6 cellular contexts compared by ENCODE assay signal in the genomic region with DNA sequence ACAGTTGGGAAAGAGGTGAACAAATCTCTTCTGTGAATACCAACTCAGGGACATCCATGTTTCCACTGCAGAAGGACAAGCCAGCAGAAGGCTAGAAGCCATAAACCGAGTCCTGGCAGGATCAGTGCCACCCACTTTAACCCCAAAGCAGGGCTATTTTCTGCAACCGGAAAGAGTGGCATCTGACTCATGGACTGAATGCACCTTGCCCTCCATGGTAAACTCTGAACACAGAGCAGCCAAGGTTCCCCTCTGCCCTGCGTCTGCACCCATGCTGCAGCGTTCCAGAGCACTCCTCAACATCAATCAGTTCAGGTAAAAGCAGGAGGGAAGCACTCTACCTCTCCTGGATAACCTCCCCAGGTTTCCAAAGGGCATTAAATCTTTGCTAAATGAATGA. TPM values are rescaled to one million over a fixed set of nuclear protein-coding genes. Genes with fewer than 3 reads are reported as not detected.
DNase-seq lines count a peak whose midpoint lies in the region; ATAC-seq and TF ChIP-seq lines count a peak whose summit lies in the region.

No MANE protein-coding gene starts in this region.

- H3K9me3 Mint-ChIP-seq in activated T-cell treated with anti-CD3 and anti-CD28 coated beads, Interleukin-2, amount 50 U/mL, for 24 hours = no peaks in the 10 kb centered on the region

- peak overlapping the region; percentile 97 for H3K27ac Mint-ChIP-seq in activated T-cell treated with anti-CD3 and anti-CD28 coated beads, Interleukin-2, amount 50 U/mL, for 24 hours

- no peaks in the 10 kb centered on the region for H3K9me3 ChIP-seq in HUES6 (ENCODE audit: control insufficient read depth, insufficient read depth, low read depth, low read length)
- no peaks in the 10 kb centered on the region for H3K9me3 ChIP-seq in liver (ENCODE audit: control insufficient read depth in 4 of 4, low read length in 3 of 4)

- no peaks in the 10 kb centered on the region for H3K27me3 Mint-ChIP-seq in activated T-cell treated with anti-CD3 and anti-CD28 coated beads, Interleukin-2, amount 50 U/mL, for 24 hours

- peak overlapping the region; percentile 79 for H3K9ac ChIP-seq in HUES6 (ENCODE audit: low read length)
- peak overlapping the region; percentile 91 to 95 for H3K9ac ChIP-seq in liver (ENCODE audit: low read depth in 1 of 2, low read length in 2 of 2)

- DNase-seq in activated T-cell treated with anti-CD3 and anti-CD28 coated beads, Interleukin-2, amount 50 U/mL, for 24 hours = peak; percentile 52
- DNase-seq in GM20000 (ENCODE audit: low spot score) = no peak

- H3K4me3 Mint-ChIP-seq in activated T-cell treated with anti-CD3 and anti-CD28 coated beads, Interleukin-2, amount 50 U/mL, for 24 hours = peak overlapping the region; percentile 95

- peaks cover 40% of the 10 kb centered on the region for H3K4me1 Mint-ChIP-seq in activated T-cell treated with anti-CD3 and anti-CD28 coated beads, Interleukin-2, amount 50 U/mL, for 24 hours (ENCODE audit: low read depth)

- H3K4me3 ChIP-seq in HUES6 (ENCODE audit: low read depth, low read length) = peak overlapping the region; percentile 91
- H3K4me3 ChIP-seq in liver (ENCODE audit: low read depth in 1 of 3, low read length in 3 of 3) = peak overlapping the region; percentile 71 to 95 (median 79)

- no peak for ATAC-seq in GM21786 (IDR thresholded peaks at IDR 0.05; ENCODE audit: unreplicated experiment)
- no peak for ATAC-seq in GM21825 (IDR thresholded peaks at IDR 0.05; ENCODE audit: unreplicated experiment)

- H3K27ac ChIP-seq in HUES6 (ENCODE audit: low read depth, low read length) (peak overlapping the region; percentile 71; the same call in 1 of the 2 replicates), liver (ENCODE audit: low read depth in 1 of 2, low read length in 2 of 2) (peak overlapping the region; percentile 96)

- H3K4me1 ChIP-seq in HUES6 (ENCODE audit: control insufficient read depth, insufficient read depth, low read length) (peaks cover 10% of the 10 kb centered on the region), liver (ENCODE audit: control insufficient read depth in 4 of 4, insufficient read depth in 4 of 4, low read length in 3 of 4) (peaks cover 5 to 26% (median 22%) of the 10 kb centered on the region in 4 donors)

- peaks cover 18% of the 10 kb centered on the region for H3K36me3 ChIP-seq in HUES6 (ENCODE audit: control insufficient read depth, insufficient read depth, low read length)
- no peaks in the 10 kb centered on the region for H3K36me3 ChIP-seq in liver (ENCODE audit: control insufficient read depth in 4 of 4, insufficient read depth in 3 of 4, low read depth in 1 of 4, low read length in 3 of 4)

- no peak for TF ChIP-seq CTCF in liver (IDR thresholded peaks at IDR 0.05; ENCODE audit: low read depth, low read length, missing input control)
- no peak for TF ChIP-seq CTCF in GM20000 (IDR thresholded peaks at IDR 0.05; ENCODE audit: extremely low read depth, missing control alignments)

- no peak for TF ChIP-seq RAD21 in liver (IDR thresholded peaks at IDR 0.05)

- WGBS in liver = 20% methylated on average over 4 of the region's 4 CpGs

- H3K27me3 ChIP-seq in HUES6 (ENCODE audit: control insufficient read depth, insufficient read depth, low read length) (no peaks in the 10 kb centered on the region), liver (ENCODE audit: control insufficient read depth in 4 of 4, insufficient read depth in 4 of 4, low read length in 3 of 4) (no peaks in the 10 kb centered on the region)

- peaks cover 40% of the 10 kb centered on the region for H3K36me3 Mint-ChIP-seq in activated T-cell treated with anti-CD3 and anti-CD28 coated beads, Interleukin-2, amount 50 U/mL, for 24 hours (ENCODE audit: low read depth)

TF ChIP-seq in liver, 16 proteins besides CTCF, POLR2A, EP300 and RAD21:
- TF ChIP-seq NR2F2 (IDR thresholded peaks at IDR 0.05) = no peak
- peak; percentile 43 for TF ChIP-seq YY1 (IDR thresholded peaks at IDR 0.05)
- TF ChIP-seq, protein P1, sequence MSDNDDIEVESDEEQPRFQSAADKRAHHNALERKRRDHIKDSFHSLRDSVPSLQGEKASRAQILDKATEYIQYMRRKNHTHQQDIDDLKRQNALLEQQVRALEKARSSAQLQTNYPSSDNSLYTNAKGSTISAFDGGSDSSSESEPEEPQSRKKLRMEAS (IDR thresholded peaks at IDR 0.05) = no peak
- TF ChIP-seq, protein P2, sequence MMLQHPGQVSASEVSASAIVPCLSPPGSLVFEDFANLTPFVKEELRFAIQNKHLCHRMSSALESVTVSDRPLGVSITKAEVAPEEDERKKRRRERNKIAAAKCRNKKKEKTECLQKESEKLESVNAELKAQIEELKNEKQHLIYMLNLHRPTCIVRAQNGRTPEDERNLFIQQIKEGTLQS (IDR thresholded peaks at IDR 0.05) = no peak
- no peak for TF ChIP-seq EGR1 (IDR thresholded peaks at IDR 0.05; ENCODE audit: low read depth in 2 of 2)
- no peak for TF ChIP-seq GABPA (IDR thresholded peaks at IDR 0.05 in 1 of 2, conservative IDR thresholded peaks at IDR 0.05 in 1 of 2)
- peak; percentile 61 for TF ChIP-seq SP1 (IDR thresholded peaks at IDR 0.05)
- peak; percentile 42 for TF ChIP-seq HNF4G (IDR thresholded peaks at IDR 0.05)
- peak; percentile 64 to 77 for TF ChIP-seq RXRA (IDR thresholded peaks at IDR 0.05)
- TF ChIP-seq TAF1 (conservative IDR thresholded peaks at IDR 0.05) = no peak
- TF ChIP-seq, protein P3, sequence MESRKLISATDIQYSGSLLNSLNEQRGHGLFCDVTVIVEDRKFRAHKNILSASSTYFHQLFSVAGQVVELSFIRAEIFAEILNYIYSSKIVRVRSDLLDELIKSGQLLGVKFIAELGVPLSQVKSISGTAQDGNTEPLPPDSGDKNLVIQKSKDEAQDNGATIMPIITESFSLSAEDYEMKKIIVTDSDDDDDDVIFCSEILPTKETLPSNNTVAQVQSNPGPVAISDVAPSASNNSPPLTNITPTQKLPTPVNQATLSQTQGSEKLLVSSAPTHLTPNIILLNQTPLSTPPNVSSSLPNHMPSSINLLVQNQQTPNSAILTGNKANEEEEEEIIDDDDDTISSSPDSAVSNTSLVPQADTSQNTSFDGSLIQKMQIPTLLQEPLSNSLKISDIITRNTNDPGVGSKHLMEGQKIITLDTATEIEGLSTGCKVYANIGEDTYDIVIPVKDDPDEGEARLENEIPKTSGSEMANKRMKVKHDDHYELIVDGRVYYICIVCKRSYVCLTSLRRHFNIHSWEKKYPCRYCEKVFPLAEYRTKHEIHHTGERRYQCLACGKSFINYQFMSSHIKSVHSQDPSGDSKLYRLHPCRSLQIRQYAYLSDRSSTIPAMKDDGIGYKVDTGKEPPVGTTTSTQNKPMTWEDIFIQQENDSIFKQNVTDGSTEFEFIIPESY (IDR thresholded peaks at IDR 0.05) = no peak
- TF ChIP-seq FOXA1 (IDR thresholded peaks at IDR 0.05) = no peak
- TF ChIP-seq JUND (IDR thresholded peaks at IDR 0.05) = peak; percentile 44 to 81
- peak; percentile 80 to 82 for TF ChIP-seq HNF4A (conservative IDR thresholded peaks at IDR 0.05)
- no peak for TF ChIP-seq FOXA2 (IDR thresholded peaks at IDR 0.05)
- TF ChIP-seq, protein P4, sequence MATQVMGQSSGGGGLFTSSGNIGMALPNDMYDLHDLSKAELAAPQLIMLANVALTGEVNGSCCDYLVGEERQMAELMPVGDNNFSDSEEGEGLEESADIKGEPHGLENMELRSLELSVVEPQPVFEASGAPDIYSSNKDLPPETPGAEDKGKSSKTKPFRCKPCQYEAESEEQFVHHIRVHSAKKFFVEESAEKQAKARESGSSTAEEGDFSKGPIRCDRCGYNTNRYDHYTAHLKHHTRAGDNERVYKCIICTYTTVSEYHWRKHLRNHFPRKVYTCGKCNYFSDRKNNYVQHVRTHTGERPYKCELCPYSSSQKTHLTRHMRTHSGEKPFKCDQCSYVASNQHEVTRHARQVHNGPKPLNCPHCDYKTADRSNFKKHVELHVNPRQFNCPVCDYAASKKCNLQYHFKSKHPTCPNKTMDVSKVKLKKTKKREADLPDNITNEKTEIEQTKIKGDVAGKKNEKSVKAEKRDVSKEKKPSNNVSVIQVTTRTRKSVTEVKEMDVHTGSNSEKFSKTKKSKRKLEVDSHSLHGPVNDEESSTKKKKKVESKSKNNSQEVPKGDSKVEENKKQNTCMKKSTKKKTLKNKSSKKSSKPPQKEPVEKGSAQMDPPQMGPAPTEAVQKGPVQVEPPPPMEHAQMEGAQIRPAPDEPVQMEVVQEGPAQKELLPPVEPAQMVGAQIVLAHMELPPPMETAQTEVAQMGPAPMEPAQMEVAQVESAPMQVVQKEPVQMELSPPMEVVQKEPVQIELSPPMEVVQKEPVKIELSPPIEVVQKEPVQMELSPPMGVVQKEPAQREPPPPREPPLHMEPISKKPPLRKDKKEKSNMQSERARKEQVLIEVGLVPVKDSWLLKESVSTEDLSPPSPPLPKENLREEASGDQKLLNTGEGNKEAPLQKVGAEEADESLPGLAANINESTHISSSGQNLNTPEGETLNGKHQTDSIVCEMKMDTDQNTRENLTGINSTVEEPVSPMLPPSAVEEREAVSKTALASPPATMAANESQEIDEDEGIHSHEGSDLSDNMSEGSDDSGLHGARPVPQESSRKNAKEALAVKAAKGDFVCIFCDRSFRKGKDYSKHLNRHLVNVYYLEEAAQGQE (IDR thresholded peaks at IDR 0.05) = no peak
TF ChIP-seq in liver: peak in this region for 6.

RNA-seq across cellular contexts. Expression of a gene that starts 0.8 kb away (rescaled TPM):
- 10 to 100 TPM; 22.8 to 26.6 TPM for total RNA-seq in liver
- polyA plus RNA-seq in liver = 10 to 100 TPM; 24.3 to 25.4 TPM

RNA-seq across cellular contexts. Expression of a gene that starts 15.3 kb away (rescaled TPM):
- under 1 TPM in 1 of 2 donors, not detected in 1; 0.08 TPM for total RNA-seq in liver
- under 1 TPM in 1 of 2 donors, not detected in 1; 0.17 TPM for polyA plus RNA-seq in liver

RNA-seq across cellular contexts. Expression of a gene that starts 30.6 kb away (rescaled TPM):
- 1 to 10 TPM; 6.7 to 8.6 TPM for total RNA-seq in liver
- 1 to 10 TPM; 2.5 to 3.5 TPM for polyA plus RNA-seq in liver

RNA-seq across cellular contexts. Expression of a gene that starts 30.9 kb away (rescaled TPM):
- 10 to 100 TPM; 14.9 to 19.5 TPM for total RNA-seq in liver
- polyA plus RNA-seq in liver = 100 to 1,000 TPM in 1 of 2 donors, 10 to 100 TPM in 1; 79.1 to 107 TPM
